In the genomic region with DNA sequence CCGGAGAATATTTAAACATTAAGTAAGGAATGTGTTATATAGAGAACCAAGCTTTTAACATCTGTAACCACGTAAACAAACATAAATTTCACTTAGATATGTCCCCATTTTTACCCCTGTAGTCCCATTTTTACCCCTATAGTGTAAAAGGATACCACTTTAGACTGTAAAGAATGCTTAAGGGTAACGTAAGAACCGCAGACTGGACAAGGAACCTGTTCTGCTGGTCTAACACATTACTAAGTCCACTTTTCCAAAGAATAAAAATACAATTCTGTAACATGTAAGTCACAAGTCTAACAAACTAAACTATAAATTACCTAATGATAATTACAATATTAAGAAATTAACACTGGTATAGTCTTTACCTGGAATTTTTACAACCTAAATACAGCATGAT, we compare ENCODE assay signal across 1 cellular context.
TF ChIP-seq lines count a peak whose summit lies in the region.

No MANE protein-coding gene starts in this region.

TF ChIP-seq in GM23338, 12 proteins besides CTCF, POLR2A, EP300 and RAD21:
- TF ChIP-seq NANOG (IDR thresholded peaks at IDR 0.05; ENCODE audit: borderline replicate concordance) (no peak), JUNB (IDR thresholded peaks at IDR 0.05; ENCODE audit: unreplicated experiment) (no peak), POLR2AphosphoS5 (IDR thresholded peaks at IDR 0.05; ENCODE audit: low read depth) (no peak), ZNF331 (CRISPR knock-in tag; IDR thresholded peaks at IDR 0.05; ENCODE audit: low read depth) (no peak), STAT1 (IDR thresholded peaks at IDR 0.05; ENCODE audit: unreplicated experiment) (no peak), CREB1 (CRISPR knock-in tag; IDR thresholded peaks at IDR 0.05; ENCODE audit: low read depth) (no peak), EZH2phosphoT487 (IDR thresholded peaks at IDR 0.05; ENCODE audit: unreplicated experiment) (no peak), ZNF114 (CRISPR knock-in tag; IDR thresholded peaks at IDR 0.05) (no peak)
- TF ChIP-seq, protein P1, sequence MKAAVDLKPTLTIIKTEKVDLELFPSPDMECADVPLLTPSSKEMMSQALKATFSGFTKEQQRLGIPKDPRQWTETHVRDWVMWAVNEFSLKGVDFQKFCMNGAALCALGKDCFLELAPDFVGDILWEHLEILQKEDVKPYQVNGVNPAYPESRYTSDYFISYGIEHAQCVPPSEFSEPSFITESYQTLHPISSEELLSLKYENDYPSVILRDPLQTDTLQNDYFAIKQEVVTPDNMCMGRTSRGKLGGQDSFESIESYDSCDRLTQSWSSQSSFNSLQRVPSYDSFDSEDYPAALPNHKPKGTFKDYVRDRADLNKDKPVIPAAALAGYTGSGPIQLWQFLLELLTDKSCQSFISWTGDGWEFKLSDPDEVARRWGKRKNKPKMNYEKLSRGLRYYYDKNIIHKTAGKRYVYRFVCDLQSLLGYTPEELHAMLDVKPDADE (IDR thresholded peaks at IDR 0.05), result no peak
- TF ChIP-seq, protein P2, sequence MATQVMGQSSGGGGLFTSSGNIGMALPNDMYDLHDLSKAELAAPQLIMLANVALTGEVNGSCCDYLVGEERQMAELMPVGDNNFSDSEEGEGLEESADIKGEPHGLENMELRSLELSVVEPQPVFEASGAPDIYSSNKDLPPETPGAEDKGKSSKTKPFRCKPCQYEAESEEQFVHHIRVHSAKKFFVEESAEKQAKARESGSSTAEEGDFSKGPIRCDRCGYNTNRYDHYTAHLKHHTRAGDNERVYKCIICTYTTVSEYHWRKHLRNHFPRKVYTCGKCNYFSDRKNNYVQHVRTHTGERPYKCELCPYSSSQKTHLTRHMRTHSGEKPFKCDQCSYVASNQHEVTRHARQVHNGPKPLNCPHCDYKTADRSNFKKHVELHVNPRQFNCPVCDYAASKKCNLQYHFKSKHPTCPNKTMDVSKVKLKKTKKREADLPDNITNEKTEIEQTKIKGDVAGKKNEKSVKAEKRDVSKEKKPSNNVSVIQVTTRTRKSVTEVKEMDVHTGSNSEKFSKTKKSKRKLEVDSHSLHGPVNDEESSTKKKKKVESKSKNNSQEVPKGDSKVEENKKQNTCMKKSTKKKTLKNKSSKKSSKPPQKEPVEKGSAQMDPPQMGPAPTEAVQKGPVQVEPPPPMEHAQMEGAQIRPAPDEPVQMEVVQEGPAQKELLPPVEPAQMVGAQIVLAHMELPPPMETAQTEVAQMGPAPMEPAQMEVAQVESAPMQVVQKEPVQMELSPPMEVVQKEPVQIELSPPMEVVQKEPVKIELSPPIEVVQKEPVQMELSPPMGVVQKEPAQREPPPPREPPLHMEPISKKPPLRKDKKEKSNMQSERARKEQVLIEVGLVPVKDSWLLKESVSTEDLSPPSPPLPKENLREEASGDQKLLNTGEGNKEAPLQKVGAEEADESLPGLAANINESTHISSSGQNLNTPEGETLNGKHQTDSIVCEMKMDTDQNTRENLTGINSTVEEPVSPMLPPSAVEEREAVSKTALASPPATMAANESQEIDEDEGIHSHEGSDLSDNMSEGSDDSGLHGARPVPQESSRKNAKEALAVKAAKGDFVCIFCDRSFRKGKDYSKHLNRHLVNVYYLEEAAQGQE (IDR thresholded peaks at IDR 0.05; ENCODE audit: unreplicated experiment), result no peak
- TF ChIP-seq, protein P3, sequence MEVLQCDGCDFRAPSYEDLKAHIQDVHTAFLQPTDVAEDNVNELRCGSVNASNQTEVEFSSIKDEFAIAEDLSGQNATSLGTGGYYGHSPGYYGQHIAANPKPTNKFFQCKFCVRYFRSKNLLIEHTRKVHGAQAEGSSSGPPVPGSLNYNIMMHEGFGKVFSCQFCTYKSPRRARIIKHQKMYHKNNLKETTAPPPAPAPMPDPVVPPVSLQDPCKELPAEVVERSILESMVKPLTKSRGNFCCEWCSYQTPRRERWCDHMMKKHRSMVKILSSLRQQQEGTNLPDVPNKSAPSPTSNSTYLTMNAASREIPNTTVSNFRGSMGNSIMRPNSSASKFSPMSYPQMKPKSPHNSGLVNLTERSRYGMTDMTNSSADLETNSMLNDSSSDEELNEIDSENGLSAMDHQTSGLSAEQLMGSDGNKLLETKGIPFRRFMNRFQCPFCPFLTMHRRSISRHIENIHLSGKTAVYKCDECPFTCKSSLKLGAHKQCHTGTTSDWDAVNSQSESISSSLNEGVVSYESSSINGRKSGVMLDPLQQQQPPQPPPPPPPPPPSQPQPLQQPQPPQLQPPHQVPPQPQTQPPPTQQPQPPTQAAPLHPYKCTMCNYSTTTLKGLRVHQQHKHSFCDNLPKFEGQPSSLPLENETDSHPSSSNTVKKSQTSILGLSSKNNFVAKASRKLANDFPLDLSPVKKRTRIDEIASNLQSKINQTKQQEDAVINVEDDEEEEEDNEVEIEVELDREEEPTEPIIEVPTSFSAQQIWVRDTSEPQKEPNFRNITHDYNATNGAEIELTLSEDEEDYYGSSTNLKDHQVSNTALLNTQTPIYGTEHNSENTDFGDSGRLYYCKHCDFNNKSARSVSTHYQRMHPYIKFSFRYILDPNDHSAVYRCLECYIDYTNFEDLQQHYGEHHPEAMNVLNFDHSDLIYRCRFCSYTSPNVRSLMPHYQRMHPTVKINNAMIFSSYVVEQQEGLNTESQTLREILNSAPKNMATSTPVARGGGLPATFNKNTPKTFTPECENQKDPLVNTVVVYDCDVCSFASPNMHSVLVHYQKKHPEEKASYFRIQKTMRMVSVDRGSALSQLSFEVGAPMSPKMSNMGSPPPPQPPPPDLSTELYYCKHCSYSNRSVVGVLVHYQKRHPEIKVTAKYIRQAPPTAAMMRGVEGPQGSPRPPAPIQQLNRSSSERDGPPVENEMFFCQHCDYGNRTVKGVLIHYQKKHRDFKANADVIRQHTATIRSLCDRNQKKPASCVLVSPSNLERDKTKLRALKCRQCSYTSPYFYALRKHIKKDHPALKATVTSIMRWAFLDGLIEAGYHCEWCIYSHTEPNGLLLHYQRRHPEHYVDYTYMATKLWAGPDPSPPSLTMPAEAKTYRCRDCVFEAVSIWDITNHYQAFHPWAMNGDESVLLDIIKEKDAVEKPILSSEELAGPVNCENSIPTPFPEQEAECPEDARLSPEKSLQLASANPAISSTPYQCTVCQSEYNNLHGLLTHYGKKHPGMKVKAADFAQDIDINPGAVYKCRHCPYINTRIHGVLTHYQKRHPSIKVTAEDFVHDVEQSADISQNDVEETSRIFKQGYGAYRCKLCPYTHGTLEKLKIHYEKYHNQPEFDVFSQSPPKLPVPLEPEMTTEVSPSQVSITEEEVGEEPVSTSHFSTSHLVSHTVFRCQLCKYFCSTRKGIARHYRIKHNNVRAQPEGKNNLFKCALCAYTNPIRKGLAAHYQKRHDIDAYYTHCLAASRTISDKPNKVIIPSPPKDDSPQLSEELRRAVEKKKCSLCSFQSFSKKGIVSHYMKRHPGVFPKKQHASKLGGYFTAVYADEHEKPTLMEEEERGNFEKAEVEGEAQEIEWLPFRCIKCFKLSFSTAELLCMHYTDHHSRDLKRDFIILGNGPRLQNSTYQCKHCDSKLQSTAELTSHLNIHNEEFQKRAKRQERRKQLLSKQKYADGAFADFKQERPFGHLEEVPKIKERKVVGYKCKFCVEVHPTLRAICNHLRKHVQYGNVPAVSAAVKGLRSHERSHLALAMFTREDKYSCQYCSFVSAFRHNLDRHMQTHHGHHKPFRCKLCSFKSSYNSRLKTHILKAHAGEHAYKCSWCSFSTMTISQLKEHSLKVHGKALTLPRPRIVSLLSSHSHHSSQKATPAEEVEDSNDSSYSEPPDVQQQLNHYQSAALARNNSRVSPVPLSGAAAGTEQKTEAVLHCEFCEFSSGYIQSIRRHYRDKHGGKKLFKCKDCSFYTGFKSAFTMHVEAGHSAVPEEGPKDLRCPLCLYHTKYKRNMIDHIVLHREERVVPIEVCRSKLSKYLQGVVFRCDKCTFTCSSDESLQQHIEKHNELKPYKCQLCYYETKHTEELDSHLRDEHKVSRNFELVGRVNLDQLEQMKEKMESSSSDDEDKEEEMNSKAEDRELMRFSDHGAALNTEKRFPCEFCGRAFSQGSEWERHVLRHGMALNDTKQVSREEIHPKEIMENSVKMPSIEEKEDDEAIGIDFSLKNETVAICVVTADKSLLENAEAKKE (CRISPR knock-in tag; IDR thresholded peaks at IDR 0.05), result no peak
